Comparison of ENCODE assay signal across 8 cellular contexts in the genomic region with DNA sequence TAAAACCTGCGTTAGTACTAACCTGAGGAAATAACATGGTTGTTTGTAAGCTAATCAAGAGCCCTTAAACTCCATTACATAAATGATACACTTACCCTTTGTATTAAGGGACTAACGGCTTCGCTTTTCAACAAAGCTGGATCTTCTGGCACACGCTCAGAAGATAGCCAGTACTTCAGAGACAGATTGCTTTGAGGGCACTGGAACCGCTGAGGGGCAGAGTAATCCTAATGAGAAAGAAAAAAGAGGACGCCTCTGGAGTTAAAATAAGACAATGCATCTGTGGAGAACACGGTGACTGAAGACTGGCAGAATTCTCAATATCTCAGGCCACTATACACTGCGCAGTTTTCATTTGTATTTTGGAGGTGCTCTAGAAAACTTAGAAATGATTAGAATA. TPM values are rescaled to one million over a fixed set of nuclear protein-coding genes. Genes with fewer than 3 reads are reported as not detected.
A peak's percentile ranks its signal among the peaks of the same experiment; 100 is the strongest.
DNase-seq lines count a peak whose midpoint lies in the region; ATAC-seq and TF ChIP-seq lines count a peak whose summit lies in the region.

No MANE protein-coding gene starts in this region.

- H2AFZ ChIP-seq in H9 (ENCODE audit: low read length) (no peak overlapping the region), OCI-LY7 (ENCODE audit: low read length) (peak overlapping the region; percentile 86; the same call in 1 of the 2 replicates)

- H3K4ac ChIP-seq in H9 (ENCODE audit: low read depth, low read length) = no peak overlapping the region

- H3K9me3 ChIP-seq in H9 (ENCODE audit: control insufficient read depth, low read depth, low read length) (no peaks in the 10 kb centered on the region), OCI-LY7 (ENCODE audit: low read length) (no peaks in the 10 kb centered on the region), endodermal cell (ENCODE audit: control insufficient read depth, low read length) (no peaks in the 10 kb centered on the region), gastrocnemius medialis (no peaks in the 10 kb centered on the region), adrenal gland (replicated peaks in 1 of 3) (no peaks in the 10 kb centered on the region)

- no peaks in the 10 kb centered on the region for H3K9me3 Mint-ChIP-seq in H9
- no peaks in the 10 kb centered on the region for H3K9me3 Mint-ChIP-seq in endodermal cell

- H3K79me1 ChIP-seq in H9 (ENCODE audit: insufficient read depth, low read depth, low read length, poor library complexity, severe bottlenecking) = no peaks in the 10 kb centered on the region

- POLR2A ChIA-PET in OCI-LY7 (lab: Charles Lee) = interaction anchor here (0.5 to 1.4 kb wide), 2 partner anchors 10 to 1046 kb away, joined by 3 to 4 read pairs; no protein-coding TSS in a partner anchor

- no peak overlapping the region for H2BK12ac ChIP-seq in H9 (ENCODE audit: insufficient read length, low read depth, low read length)

- H3K14ac ChIP-seq in H9 (ENCODE audit: insufficient read depth, low read length) = no peak overlapping the region

- no peaks in the 10 kb centered on the region for H3K27me3 ChIP-seq in H9 (ENCODE audit: insufficient read depth, low read length)
- H3K27me3 ChIP-seq in endodermal cell (ENCODE audit: control insufficient read depth, insufficient read depth, low read length, poor library complexity, severe bottlenecking) = no peaks in the 10 kb centered on the region
- H3K27me3 ChIP-seq in gastrocnemius medialis = no peaks in the 10 kb centered on the region
- no peaks in the 10 kb centered on the region for H3K27me3 ChIP-seq in adrenal gland

- H3K23ac ChIP-seq in H9 (ENCODE audit: insufficient read length, low read depth, low read length) = no peak overlapping the region

- H3K23me2 ChIP-seq in H9 (ENCODE audit: insufficient read length, low read depth, low read length, poor library complexity, severe bottlenecking) = peaks cover 8% of the 10 kb centered on the region

- H3K4me3 Mint-ChIP-seq in H9 = peak overlapping the region; percentile 87 to 99
- peak overlapping the region; percentile 93 for H3K4me3 Mint-ChIP-seq in endodermal cell

- ATAC-seq in gastrocnemius medialis = no peak
- ATAC-seq in HG03469 (IDR thresholded peaks at IDR 0.05; ENCODE audit: unreplicated experiment) = no peak
- no peak for ATAC-seq in HG02763 (IDR thresholded peaks at IDR 0.05; ENCODE audit: unreplicated experiment)

- no CpG with 5 or more reads among the region's 8 CpGs for WGBS in H9 (ENCODE audit: extremely low coverage, insufficient read length, low lambda C conversion rate)
- 93 to 94% methylated on average over 5 to 8 of the region's 8 CpGs for WGBS in endodermal cell (ENCODE audit: insufficient coverage in 1 of 2, insufficient read length in 1 of 2), 2 experiments
- WGBS in adrenal gland, 4 donors = 75 to 87% (median 81%) methylated on average over 8 of the region's 8 CpGs

- no peak for DNase-seq in H9
- DNase-seq in OCI-LY7 (ENCODE audit: low spot score) = no peak
- DNase-seq in endodermal cell = no peak
- DNase-seq in gastrocnemius medialis = no peak
- DNase-seq in adrenal gland = no peak
- DNase-seq in medulla oblongata (ENCODE audit: extremely low spot score) = no peak

- H3K27ac Mint-ChIP-seq in H9 (no peak overlapping the region), endodermal cell (no peak overlapping the region)

- no peak overlapping the region for H3K4me3 ChIP-seq in OCI-LY7 (ENCODE audit: low read depth, low read length, poor library complexity, severe bottlenecking)
- H3K4me3 ChIP-seq in endodermal cell (ENCODE audit: low read length) = peak overlapping the region; percentile 92
- peak overlapping the region in 3 of 4 donors; percentile 56 to 97 (median 86) for H3K4me3 ChIP-seq in gastrocnemius medialis
- H3K4me3 ChIP-seq in adrenal gland = peak overlapping the region in 1 of 4 donors; percentile 95

- H3K18ac ChIP-seq in H9 (ENCODE audit: insufficient read length, low read depth, low read length) = no peak overlapping the region

- no peaks in the 10 kb centered on the region for H3K9me2 ChIP-seq in OCI-LY7 (ENCODE audit: insufficient read depth, low read length)

- peaks cover 22 to 25% of the 10 kb centered on the region in 2 experiments for H3K4me1 Mint-ChIP-seq in H9
- H3K4me1 Mint-ChIP-seq in endodermal cell = peaks cover 21% of the 10 kb centered on the region

- no peak overlapping the region for H3T11ph ChIP-seq in H9 (ENCODE audit: low read length)

- no peak overlapping the region for H2BK5ac ChIP-seq in H9 (ENCODE audit: insufficient read length, low read length)

- TF ChIP-seq CTCF in H9 (conservative IDR thresholded peaks at IDR 0.05) (no peak), OCI-LY7 (conservative IDR thresholded peaks at IDR 0.05; ENCODE audit: low read length) (no peak), endodermal cell (conservative IDR thresholded peaks at IDR 0.05) (no peak), gastrocnemius medialis (IDR thresholded peaks at IDR 0.05 in 4 of 5, conservative IDR thresholded peaks at IDR 0.05 in 1 of 5) (peak in 1 of 5 experiments; percentile 16), adrenal gland (IDR thresholded peaks at IDR 0.05) (no peak)

- intact Hi-C loops in OCI-LY7 (cut with micrococcal nuclease; ENCODE audit: unreplicated experiment) (no loop called here), gastrocnemius medialis (cut with DNase I; ENCODE audit: low total_unique reads) (loop anchor here (5.0 kb wide), 1 partner anchor 306 kb away; a partner anchor contains a TSS), adrenal gland (cut with DNase I) (no loop called here)

- in situ Hi-C loops in gastrocnemius medialis (cut with MboI; ENCODE audit: low sequenced_read_pairs in 4 of 4) = no loop called here

- H3K79me2 ChIP-seq in H9 (ENCODE audit: insufficient read depth, low read length) (peaks cover 11% of the 10 kb centered on the region; the same call in 1 of the 2 replicates), OCI-LY7 (ENCODE audit: insufficient read depth, low read depth, low read length) (peaks cover 30% of the 10 kb centered on the region)

- H4K20me1 ChIP-seq in H9 (ENCODE audit: control insufficient read depth, insufficient read depth, insufficient read length) (no peaks in the 10 kb centered on the region), OCI-LY7 (ENCODE audit: insufficient read depth, low read length) (peaks cover 20% of the 10 kb centered on the region)

- H2AK5ac ChIP-seq in H9 (ENCODE audit: insufficient read length, low read length) = no peak overlapping the region

- CTCF ChIA-PET in OCI-LY7 (lab: Charles Lee; ENCODE audit: unreplicated experiment) = no interaction called here

- no peak overlapping the region for H4K5ac ChIP-seq in H9 (ENCODE audit: insufficient read length, low read depth, low read length)

- peaks cover 1 to 4% (median 3%) of the 10 kb centered on the region in 3 experiments; a peak in 3 of 7 replicates for H3K36me3 Mint-ChIP-seq in H9 (ENCODE audit: insufficient read depth in 1 of 3, low read depth in 3 of 3)
- no peaks in the 10 kb centered on the region for H3K36me3 Mint-ChIP-seq in endodermal cell (ENCODE audit: low read depth)

- H3K36me3 ChIP-seq in OCI-LY7 (ENCODE audit: insufficient read depth, low read length) (no peaks in the 10 kb centered on the region), endodermal cell (ENCODE audit: control insufficient read depth, insufficient read depth, low read length) (no peaks in the 10 kb centered on the region), gastrocnemius medialis (no peaks in the 10 kb centered on the region), adrenal gland (replicated peaks in 1 of 2) (no peaks in the 10 kb centered on the region)

- H3K56ac ChIP-seq in H9 (ENCODE audit: insufficient read length, low read depth, low read length) = no peak overlapping the region

- H2BK120ac ChIP-seq in H9 (ENCODE audit: low read depth, low read length, poor library complexity, severe bottlenecking) = no peak overlapping the region

- H3K9ac ChIP-seq in H9 (ENCODE audit: extremely low read depth, insufficient read length, low read length) (no peak overlapping the region), endodermal cell (ENCODE audit: extremely low read depth, low read length, poor library complexity, severe bottlenecking) (peak overlapping the region; percentile 74)

- H4K8ac ChIP-seq in H9 (replicated peaks; ENCODE audit: insufficient read length, low read depth, low read length) = no peak overlapping the region

- no peaks in the 10 kb centered on the region for H3K27me3 Mint-ChIP-seq in H9 (ENCODE audit: low read depth)
- no peaks in the 10 kb centered on the region for H3K27me3 Mint-ChIP-seq in endodermal cell (ENCODE audit: insufficient read depth)

- TF ChIP-seq POLR2A in gastrocnemius medialis (IDR thresholded peaks at IDR 0.05) (no peak), adrenal gland (IDR thresholded peaks at IDR 0.05) (no peak)

- H3K4me1 ChIP-seq in H9 (ENCODE audit: insufficient read depth, low read length) = no peaks in the 10 kb centered on the region
- H3K4me1 ChIP-seq in OCI-LY7 (ENCODE audit: insufficient read depth, low read length, poor library complexity, severe bottlenecking) = peaks cover 30% of the 10 kb centered on the region
- H3K4me1 ChIP-seq in endodermal cell (ENCODE audit: control insufficient read depth, insufficient read depth, low read length) = no peaks in the 10 kb centered on the region
- H3K4me1 ChIP-seq in gastrocnemius medialis = peaks cover 31% of the 10 kb centered on the region in 2 donors
- peaks cover 9 to 22% of the 10 kb centered on the region in 2 donors for H3K4me1 ChIP-seq in adrenal gland (replicated peaks in 1 of 2)

- H2BK20ac ChIP-seq in H9 (ENCODE audit: low read depth, low read length, poor library complexity, severe bottlenecking) = no peak overlapping the region

- peak overlapping the region; percentile 94 for H3K4me2 ChIP-seq in H9 (ENCODE audit: insufficient read depth, insufficient read length, low read length)
- no peak overlapping the region for H3K4me2 ChIP-seq in OCI-LY7 (ENCODE audit: low read length)

- H3K27ac ChIP-seq in H9 (ENCODE audit: insufficient read length, low read depth, low read length) (no peak overlapping the region), OCI-LY7 (ENCODE audit: low read depth, low read length, poor library complexity, severe bottlenecking) (no peak overlapping the region), endodermal cell (ENCODE audit: low read depth, low read length) (no peak overlapping the region), gastrocnemius medialis (peak overlapping the region; percentile 98 to 99 (median 98)), adrenal gland (no peak overlapping the region)

- no peak overlapping the region for H4K91ac ChIP-seq in H9 (ENCODE audit: insufficient read length, low read depth, low read length)

- H2BK15ac ChIP-seq in H9 (ENCODE audit: low read depth, low read length) = no peak overlapping the region

- no TSS peak for BruUV-seq in OCI-LY7 (replicated peaks; lab: Mats Ljungman, UMichigan)

RNA-seq across cellular contexts. Expression of a gene that starts 1.5 kb away (rescaled TPM):
- total RNA-seq in H9 (2021) (122 and 128 TPM in 2 replicates), OCI-LY7 (2022) (124 and 134 TPM in 2 replicates), endodermal cell (100 to 1,000 TPM; 215 to 239 TPM), gastrocnemius medialis (100 to 1,000 TPM; 256 to 373 (median 327) TPM), adrenal gland (100 to 1,000 TPM in 7 of 8 donors, 10 to 100 TPM in 1; 98.0 to 198 (median 154) TPM)
- total RNA-seq in OCI-LY7 (2014; rRNA removed; shearing (Covaris generic)) = 60.6 and 90.0 TPM in 2 replicates
- 109 TPM for polyA plus RNA-seq in endodermal cell (2013, experiment 1 of 2)
- 125 TPM for polyA plus RNA-seq in endodermal cell (2013, experiment 2 of 2)
- 100 to 1,000 TPM in 1 of 3 donors, 10 to 100 TPM in 2; 60.4 to 195 (median 73.8) TPM for polyA plus RNA-seq in adrenal gland

Comparison
In these comparisons a context has a peak if more than half of its experiments do, and no peak if none do; other contexts are left out.
1. H3K27ac ChIP-seq: peak in gastrocnemius medialis (4 of 4); none in H9 (single experiment), OCI-LY7 (single experiment), endodermal cell (single experiment) and adrenal gland (0 of 5).